ENCODE assay signal across 10 cellular contexts in the genomic region with DNA sequence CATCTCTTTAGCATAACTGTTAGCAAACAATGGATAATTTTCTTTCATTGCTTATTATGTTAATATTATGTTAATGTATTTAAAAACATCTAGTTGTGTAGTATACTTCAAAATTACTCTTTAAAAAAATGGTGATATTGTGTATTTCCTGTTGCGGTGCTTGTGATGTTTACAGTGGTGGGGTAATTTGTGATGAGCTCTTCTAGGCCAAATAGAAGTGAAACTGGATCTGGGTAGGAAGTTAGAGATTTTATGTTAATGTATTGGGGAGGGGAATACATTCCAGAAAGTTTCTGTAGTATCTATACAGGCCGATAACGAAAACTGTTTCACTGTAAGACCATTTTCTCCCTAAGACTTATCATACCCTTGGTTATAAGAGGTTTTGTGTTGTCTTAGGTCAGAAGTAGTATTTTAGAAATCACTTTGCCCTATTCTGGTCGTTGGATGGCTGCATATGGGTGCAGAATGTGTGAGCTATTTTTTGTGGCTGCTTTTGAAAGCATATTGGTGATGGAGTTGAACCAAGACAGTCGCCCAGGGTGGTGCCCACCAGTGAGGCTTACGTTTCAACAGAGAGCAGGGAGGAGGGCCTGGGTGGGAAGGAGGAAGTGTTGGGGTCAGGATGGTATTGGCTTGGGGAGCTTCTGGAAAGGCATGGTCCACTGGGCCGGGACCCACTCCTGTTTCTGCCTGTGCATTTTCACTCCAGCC. TPM values are rescaled to one million over a fixed set of nuclear protein-coding genes. Genes with fewer than 3 reads are reported as not detected.
A peak's percentile ranks its signal among the peaks of the same experiment; 100 is the strongest.
DNase-seq lines count a peak whose midpoint lies in the region; ATAC-seq, FAIRE-seq and TF ChIP-seq lines count a peak whose summit lies in the region.
"Had no signal": no experiment of that assay in that cellular context is flagged by ENCODE, and none has a peak within 500 bp of the region (broad histone marks: within the 10 kb centered on the region; RNA-seq: fewer than 3 reads in every experiment).

No MANE protein-coding gene starts in this region.

- no peaks in the 10 kb centered on the region for H3K9me3 ChIP-seq in esophagus (ENCODE audit: control insufficient read depth in 2 of 2, insufficient read depth in 1 of 2, low read depth in 1 of 2, low read length in 1 of 2)
- H3K9me3 ChIP-seq in skeletal muscle tissue (ENCODE audit: control insufficient read depth in 3 of 3, low read length in 3 of 3): no peaks in the 10 kb centered on the region
- H3K9me3 ChIP-seq in pancreas: no peaks in the 10 kb centered on the region
- H3K9me3 ChIP-seq: breast epithelium had no signal

- H3K4me1 ChIP-seq in esophagus (ENCODE audit: control insufficient read depth in 2 of 2, insufficient read depth in 2 of 2, low read length in 1 of 2) (peaks cover 5 to 7% of the 10 kb centered on the region in 2 donors), skeletal muscle tissue (ENCODE audit: control insufficient read depth in 3 of 3, insufficient read depth in 3 of 3, low read length in 3 of 3) (peaks cover 31 to 63% (median 53%) of the 10 kb centered on the region in 3 donors), pancreas (peaks cover 4 to 38% (median 37%) of the 10 kb centered on the region in 3 donors)

- ATAC-seq in pancreas: no peak

- H3K4me1 Mint-ChIP-seq in activated T-helper 1 cell treated with anti-CD3 and anti-CD28 coated beads, Interleukin-12 subunit alpha, Interleukin-12 subunit beta, Interleukin-2, Interleukin-4 antibody, amounts not matched to agents 30 ng/mL and 10 ng/mL and 1 ng/mL, durations not matched to agents 14 hours and 24 hours and 36 hours (ENCODE audit: low read depth): peaks cover 52% of the 10 kb centered on the region

- H3K27ac ChIP-seq in esophagus (ENCODE audit: low read depth in 2 of 2, low read length in 1 of 2): peak overlapping the region; percentile 35 to 78
- H3K27ac ChIP-seq in skeletal muscle tissue (ENCODE audit: low read depth, low read length): peak overlapping the region; percentile 36
- peak overlapping the region in 1 of 4 donors; percentile 18 for H3K27ac ChIP-seq in pancreas

- no peak overlapping the region for H3K27ac Mint-ChIP-seq in activated T-helper 1 cell treated with anti-CD3 and anti-CD28 coated beads, Interleukin-12 subunit alpha, Interleukin-12 subunit beta, Interleukin-2, Interleukin-4 antibody, amounts not matched to agents 30 ng/mL and 10 ng/mL and 1 ng/mL, durations not matched to agents 14 hours and 24 hours and 36 hours

- TF ChIP-seq CTCF in pancreas (IDR thresholded peaks at IDR 0.05): no peak

- no peak for FAIRE-seq in pancreas (lab: Jason Lieb, UNC)

- no peak overlapping the region for H3K4me3 Mint-ChIP-seq in activated T-helper 1 cell treated with anti-CD3 and anti-CD28 coated beads, Interleukin-12 subunit alpha, Interleukin-12 subunit beta, Interleukin-2, Interleukin-4 antibody, amounts not matched to agents 30 ng/mL and 10 ng/mL and 1 ng/mL, durations not matched to agents 14 hours and 24 hours and 36 hours

- H3K36me3 Mint-ChIP-seq in activated T-helper 1 cell treated with anti-CD3 and anti-CD28 coated beads, Interleukin-12 subunit alpha, Interleukin-12 subunit beta, Interleukin-2, Interleukin-4 antibody, amounts not matched to agents 30 ng/mL and 10 ng/mL and 1 ng/mL, durations not matched to agents 14 hours and 24 hours and 36 hours (ENCODE audit: low read depth): peaks cover 4% of the 10 kb centered on the region

- peak; percentile 25 for DNase-seq in SIG-M5 treated with dmso at 0.1 percent for 504 hours (lab: John Stamatoyannopoulos, UW; ENCODE audit: unreplicated experiment)
- DNase-seq in SIG-M5 (lab: John Stamatoyannopoulos, UW): no peak
- peak; percentile 67 for DNase-seq in NOMO-1 treated with DMSO at 0.1 percent for 48 hours (lab: John Stamatoyannopoulos, UW; ENCODE audit: unreplicated experiment)
- no peak for DNase-seq in SW480 (ENCODE audit: low spot score)
- no peak for DNase-seq in activated T-helper 1 cell treated with anti-CD3 and anti-CD28 coated beads, Interleukin-12 subunit alpha, Interleukin-12 subunit beta, Interleukin-2, Interleukin-4 antibody, amounts not matched to agents 30 ng/mL and 10 ng/mL and 1 ng/mL, durations not matched to agents 14 hours and 24 hours and 36 hours (ENCODE audit: low spot score)
- no peak for DNase-seq in pancreas
- DNase-seq: NCI-H774 had no signal

- no peak overlapping the region for H3K9ac ChIP-seq in skeletal muscle tissue (ENCODE audit: low read depth in 1 of 3, low read length in 3 of 3)

- H3K27me3 ChIP-seq in esophagus (ENCODE audit: control insufficient read depth in 1 of 2, insufficient read depth in 2 of 2, low read length in 2 of 2) (no peaks in the 10 kb centered on the region), skeletal muscle tissue (ENCODE audit: control insufficient read depth in 3 of 3, insufficient read depth in 3 of 3, low read length in 3 of 3) (no peaks in the 10 kb centered on the region), pancreas (no peaks in the 10 kb centered on the region)
- H3K27me3 ChIP-seq: breast epithelium had no signal

- 56 to 60% methylated on average over 7 of the region's 7 CpGs for WGBS in esophagus, 2 donors
- 76 to 82% methylated on average over 7 of the region's 7 CpGs for WGBS in pancreas, 2 donors

- no peak overlapping the region for H3K4me3 ChIP-seq in esophagus (ENCODE audit: low read depth in 1 of 2, low read length in 2 of 2)
- no peak overlapping the region for H3K4me3 ChIP-seq in skeletal muscle tissue (ENCODE audit: low read length in 3 of 3)
- no peak overlapping the region for H3K4me3 ChIP-seq in pancreas

- intact Hi-C loops in activated T-helper 1 cell treated with anti-CD3 and anti-CD28 coated beads, Interleukin-12 subunit alpha, Interleukin-12 subunit beta, Interleukin-2, Interleukin-4 antibody, amounts not matched to agents 30 ng/mL and 10 ng/mL and 1 ng/mL, durations not matched to agents 14 hours and 24 hours and 36 hours (cut with micrococcal nuclease): loop anchor here (10.0 kb wide), 1 partner anchor 1152 kb away; no protein-coding TSS in a partner anchor
- intact Hi-C loops in pancreas (cut with DNase I): no loop called here

- peaks cover 7% of the 10 kb centered on the region for H3K27me3 Mint-ChIP-seq in activated T-helper 1 cell treated with anti-CD3 and anti-CD28 coated beads, Interleukin-12 subunit alpha, Interleukin-12 subunit beta, Interleukin-2, Interleukin-4 antibody, amounts not matched to agents 30 ng/mL and 10 ng/mL and 1 ng/mL, durations not matched to agents 14 hours and 24 hours and 36 hours (ENCODE audit: insufficient read depth)

- H3K36me3 ChIP-seq in esophagus (ENCODE audit: control insufficient read depth in 2 of 2, insufficient read depth in 2 of 2, low read length in 1 of 2): no peaks in the 10 kb centered on the region
- H3K36me3 ChIP-seq in skeletal muscle tissue (ENCODE audit: control insufficient read depth in 3 of 3, insufficient read depth in 3 of 3, low read length in 3 of 3): no peaks in the 10 kb centered on the region
- H3K36me3 ChIP-seq in pancreas: no peaks in the 10 kb centered on the region
- H3K36me3 ChIP-seq: breast epithelium had no signal

- no peaks in the 10 kb centered on the region for H3K9me3 Mint-ChIP-seq in activated T-helper 1 cell treated with anti-CD3 and anti-CD28 coated beads, Interleukin-12 subunit alpha, Interleukin-12 subunit beta, Interleukin-2, Interleukin-4 antibody, amounts not matched to agents 30 ng/mL and 10 ng/mL and 1 ng/mL, durations not matched to agents 14 hours and 24 hours and 36 hours

RNA-seq across cellular contexts. Expression of a gene that starts 5.8 kb away (rescaled TPM):
- polyA plus RNA-seq in esophagus (1 to 10 TPM; 4.7 to 6.7 TPM), pancreas (1 to 10 TPM; 4.7 to 8.0 TPM)
- total RNA-seq in skeletal muscle tissue (5.7 TPM), pancreas (10 to 100 TPM in 2 of 6 donors, 1 to 10 TPM in 4; 6.3 to 13.6 (median 8.1) TPM)
- 12.7 and 13.5 TPM in 2 replicates for total RNA-seq in activated T-helper 1 cell treated with anti-CD3 and anti-CD28 coated beads, Interleukin-12 subunit alpha, Interleukin-12 subunit beta, Interleukin-2, Interleukin-4 antibody, amounts not matched to agents 30 ng/mL and 10 ng/mL and 1 ng/mL, durations not matched to agents 14 hours and 24 hours and 36 hours

RNA-seq across cellular contexts. Expression of a gene that starts 7.4 kb away (rescaled TPM):
- polyA plus RNA-seq in esophagus (10 to 100 TPM; 10.8 to 14.4 TPM), pancreas (10 to 100 TPM in 1 of 2 donors, 1 to 10 TPM in 1; 7.2 to 10.9 TPM)
- total RNA-seq in skeletal muscle tissue (12.5 TPM), pancreas (10 to 100 TPM; 15.7 to 23.0 (median 18.8) TPM)
- total RNA-seq in activated T-helper 1 cell treated with anti-CD3 and anti-CD28 coated beads, Interleukin-12 subunit alpha, Interleukin-12 subunit beta, Interleukin-2, Interleukin-4 antibody, amounts not matched to agents 30 ng/mL and 10 ng/mL and 1 ng/mL, durations not matched to agents 14 hours and 24 hours and 36 hours: 19.1 and 23.3 TPM in 2 replicates

Comparison
In these comparisons a context has a peak if more than half of its experiments do, and no peak if none do; other contexts are left out.
1. DNase-seq: peak in SIG-M5 treated with dmso at 0.1 percent for 504 hours (single experiment) and NOMO-1 treated with DMSO at 0.1 percent for 48 hours (single experiment); none in SIG-M5 (single experiment), SW480 (single experiment), activated T-helper 1 cell treated with anti-CD3 and anti-CD28 coated beads, Interleukin-12 subunit alpha, Interleukin-12 subunit beta, Interleukin-2, Interleukin-4 antibody, amounts not matched to agents 30 ng/mL and 10 ng/mL and 1 ng/mL, durations not matched to agents 14 hours and 24 hours and 36 hours (single experiment) and pancreas (0 of 6).